Comparison of ENCODE assay signal across 8 cellular contexts in genomic region chr10:15106352-15107013, GRCh38. TPM values are rescaled to one million over a fixed set of nuclear protein-coding genes. Genes with fewer than 3 reads are reported as not detected.
DNase-seq lines count a peak whose midpoint lies in the region; ATAC-seq and TF ChIP-seq lines count a peak whose summit lies in the region.

No MANE protein-coding gene starts in this region.

- peak overlapping the region; percentile 1 to 77 (median 59) for H3K27ac Mint-ChIP-seq in CD4-positive, CD25-positive, alpha-beta regulatory T cell
- peak overlapping the region; percentile 57 for H3K27ac Mint-ChIP-seq in activated T-cell treated with anti-CD3 and anti-CD28 coated beads, Interleukin-2, amount 50 U/mL, for 72 hours

- no peaks in the 10 kb centered on the region for H3K9me3 ChIP-seq in CD4-positive, CD25-positive, alpha-beta regulatory T cell (ENCODE audit: control insufficient read depth in 2 of 2, low read length in 2 of 2)
- H3K9me3 ChIP-seq in Peyer's patch (no peaks in the 10 kb centered on the region), thyroid gland (no peaks in the 10 kb centered on the region)

- no peaks in the 10 kb centered on the region for H3K27me3 ChIP-seq in CD4-positive, CD25-positive, alpha-beta regulatory T cell (ENCODE audit: control insufficient read depth, insufficient read depth, low read length)
- no peaks in the 10 kb centered on the region for H3K27me3 ChIP-seq in Peyer's patch
- no peaks in the 10 kb centered on the region for H3K27me3 ChIP-seq in thyroid gland

- 50 to 54% methylated on average over 8 of the region's 8 CpGs for WGBS in thyroid gland, 2 donors

- TF ChIP-seq CTCF in Peyer's patch (IDR thresholded peaks at IDR 0.05) (peak; percentile 50 to 92 (median 86)), fibroblast of mammary gland (conservative IDR thresholded peaks at IDR 0.05; ENCODE audit: control insufficient read depth, insufficient read depth, low read depth, low read length) (peak; percentile 97), thyroid gland (IDR thresholded peaks at IDR 0.05) (peak; percentile 71 to 93 (median 82))

- no peaks in the 10 kb centered on the region for H3K4me1 ChIP-seq in CD4-positive, CD25-positive, alpha-beta regulatory T cell (ENCODE audit: control insufficient read depth, insufficient read depth, low read length, poor library complexity, severe bottlenecking)
- H3K4me1 ChIP-seq in Peyer's patch = no peaks in the 10 kb centered on the region
- no peaks in the 10 kb centered on the region for H3K4me1 ChIP-seq in thyroid gland

- H3K9me3 Mint-ChIP-seq in CD4-positive, CD25-positive, alpha-beta regulatory T cell = no peaks in the 10 kb centered on the region
- H3K9me3 Mint-ChIP-seq in activated T-cell treated with anti-CD3 and anti-CD28 coated beads, Interleukin-2, amount 50 U/mL, for 72 hours = no peaks in the 10 kb centered on the region

- intact Hi-C loops in thyroid gland (cut with DNase I) = no loop called here

- no peak overlapping the region for H3K27ac ChIP-seq in CD4-positive, CD25-positive, alpha-beta regulatory T cell (ENCODE audit: insufficient read depth, low read length, poor library complexity, severe bottlenecking)
- H3K27ac ChIP-seq in Peyer's patch (peak overlapping the region in 1 of 4 donors; percentile 16), thyroid gland (no peak overlapping the region)

- peak overlapping the region in 1 of 4 donors; percentile 11 for H3K4me3 Mint-ChIP-seq in CD4-positive, CD25-positive, alpha-beta regulatory T cell
- H3K4me3 Mint-ChIP-seq in activated T-cell treated with anti-CD3 and anti-CD28 coated beads, Interleukin-2, amount 50 U/mL, for 72 hours = no peak overlapping the region

- H3K4me1 Mint-ChIP-seq in CD4-positive, CD25-positive, alpha-beta regulatory T cell = peaks cover 6 to 22% (median 10%) of the 10 kb centered on the region in 4 donors
- peaks cover 24% of the 10 kb centered on the region for H3K4me1 Mint-ChIP-seq in activated T-cell treated with anti-CD3 and anti-CD28 coated beads, Interleukin-2, amount 50 U/mL, for 72 hours (ENCODE audit: low read depth)

- peaks cover 31% of the 10 kb centered on the region for H3K36me3 Mint-ChIP-seq in CD4-positive, CD25-positive, alpha-beta regulatory T cell
- H3K36me3 Mint-ChIP-seq in activated T-cell treated with anti-CD3 and anti-CD28 coated beads, Interleukin-2, amount 50 U/mL, for 72 hours (ENCODE audit: insufficient read depth in 2 of 2) = peaks cover 6 to 32% of the 10 kb centered on the region in 2 donors

- no peak for TF ChIP-seq POLR2A in Peyer's patch (IDR thresholded peaks at IDR 0.05)
- TF ChIP-seq POLR2A in thyroid gland (IDR thresholded peaks at IDR 0.05) = no peak

- H3K36me3 ChIP-seq in CD4-positive, CD25-positive, alpha-beta regulatory T cell (ENCODE audit: control insufficient read depth, insufficient read depth, low read length) = peaks cover 65% of the 10 kb centered on the region
- peaks cover 0 to 63% (median 0%) of the 10 kb centered on the region in 3 donors for H3K36me3 ChIP-seq in Peyer's patch
- H3K36me3 ChIP-seq in thyroid gland = peaks cover 24 to 30% of the 10 kb centered on the region in 2 donors

- no peak overlapping the region for H3K4me3 ChIP-seq in CD4-positive, CD25-positive, alpha-beta regulatory T cell (ENCODE audit: low read depth, low read length)
- no peak overlapping the region for H3K4me3 ChIP-seq in Peyer's patch
- no peak overlapping the region for H3K4me3 ChIP-seq in fibroblast of mammary gland (ENCODE audit: control insufficient read depth, low read depth, low read length)
- H3K4me3 ChIP-seq in thyroid gland (replicated peaks in 1 of 3) = no peak overlapping the region

- no peaks in the 10 kb centered on the region for H3K27me3 Mint-ChIP-seq in CD4-positive, CD25-positive, alpha-beta regulatory T cell
- H3K27me3 Mint-ChIP-seq in activated T-cell treated with anti-CD3 and anti-CD28 coated beads, Interleukin-2, amount 50 U/mL, for 72 hours (ENCODE audit: low read depth) = no peaks in the 10 kb centered on the region

- peak; percentile 51 to 67 (median 63) for DNase-seq in CD4-positive, CD25-positive, alpha-beta regulatory T cell
- DNase-seq in GM19238 (ENCODE audit: insufficient read length, low spot score) (peak; percentile 28), HK-2 (ENCODE audit: unreplicated experiment) (peak; percentile 53), Peyer's patch (peak; percentile 69 to 90 (median 73)), fibroblast of mammary gland (ENCODE audit: low read depth) (peak; percentile 75), non-pigmented ciliary epithelial cell (ENCODE audit: low read depth) (peak; percentile 31), thyroid gland (peak; percentile 69 to 74)
- peak; percentile 63 to 74 for DNase-seq in activated T-cell treated with anti-CD3 and anti-CD28 coated beads, Interleukin-2, amount 50 U/mL, for 72 hours

- ATAC-seq in CD4-positive, CD25-positive, alpha-beta regulatory T cell (ENCODE audit: low read depth in 2 of 2) = peak; percentile 80 to 88
- ATAC-seq in activated T-cell treated with anti-CD3 and anti-CD28 coated beads, Interleukin-2, amount 50 U/mL, for 72 hours (replicated peaks in 1 of 2) = peak; percentile 92 to 93

RNA-seq across cellular contexts. Expression of gene RPP38, which starts 9.3 kb away (rescaled TPM):
- total RNA-seq in CD4-positive, CD25-positive, alpha-beta regulatory T cell = 9.3 TPM
- polyA plus RNA-seq in CD4-positive, CD25-positive, alpha-beta regulatory T cell = 10 to 100 TPM; 19.6 to 38.7 (median 28.9) TPM
- total RNA-seq in Peyer's patch (10 to 100 TPM; 13.5 to 21.5 (median 19.6) TPM), thyroid gland (10 to 100 TPM; 17.0 to 28.5 (median 19.3) TPM)
- total RNA-seq in activated T-cell treated with anti-CD3 and anti-CD28 coated beads, Interleukin-2, amount 50 U/mL, for 72 hours = 10 to 100 TPM; 17.7 to 21.0 TPM

RNA-seq across cellular contexts. Expression of gene ACBD7, which starts 17.9 kb away (rescaled TPM):
- total RNA-seq in CD4-positive, CD25-positive, alpha-beta regulatory T cell = 0.39 TPM
- under 1 TPM in 2 of 4 donors, not detected in 2; 0.25 to 0.49 TPM for polyA plus RNA-seq in CD4-positive, CD25-positive, alpha-beta regulatory T cell
- total RNA-seq in Peyer's patch (1 to 10 TPM in 1 of 4 donors, under 1 TPM in 1, not detected in 2; 0.70 to 1.1 TPM), thyroid gland (1 to 10 TPM in 2 of 4 donors, under 1 TPM in 2; 0.54 to 1.3 (median 1.0) TPM)
- 1 to 10 TPM; 2.5 to 5.5 TPM for total RNA-seq in activated T-cell treated with anti-CD3 and anti-CD28 coated beads, Interleukin-2, amount 50 U/mL, for 72 hours
